13 cellular contexts compared by ENCODE assay signal in genomic region chr2:17672583-17673317, GRCh38.
DNase-seq lines count a peak whose midpoint lies in the region; TF ChIP-seq lines count a peak whose summit lies in the region.
"Had no signal": no experiment of that assay in that cellular context is flagged by ENCODE, and none has a peak within 500 bp of the region (broad histone marks: within the 10 kb centered on the region; RNA-seq: fewer than 3 reads in every experiment).

No MANE protein-coding gene starts in this region.

- H3K9me3 Mint-ChIP-seq in HFFc6 (no peaks in the 10 kb centered on the region), immature natural killer cell (no peaks in the 10 kb centered on the region)

- H3K18ac ChIP-seq in mesenchymal stem cell (ENCODE audit: low read depth in 1 of 2, low read length in 2 of 2), result no peak overlapping the region

- DNase-seq in ELR (ENCODE audit: low read depth) (peak; percentile 87), HFFc6 (peak; percentile 77), amniotic epithelial cell (ENCODE audit: low read depth) (peak; percentile 89), mesenchymal stem cell (peak; percentile 47), immature natural killer cell (no peak), cerebellar cortex (ENCODE audit: low spot score) (no peak), occipital lobe (lab: John Stamatoyannopoulos, UW) (no peak), NCI-H1092 (lab: John Stamatoyannopoulos, UW) (no peak)
- DNase-seq: anterior cingulate cortex; GF-D8; NCI-H1930; spleen; stimulated activated naive CD4-positive, alpha-beta T cell treated with Interleukin-2 at 50 U/mL for 16 hours had no signal

- H2BK12ac ChIP-seq in mesenchymal stem cell (ENCODE audit: low read length in 2 of 2), result no peak overlapping the region

- peak overlapping the region; percentile 52 for H3K9ac ChIP-seq in mesenchymal stem cell (ENCODE audit: low read length)

- H3K4me3 Mint-ChIP-seq in HFFc6 (no peak overlapping the region), immature natural killer cell (no peak overlapping the region)

- H3K4me1 Mint-ChIP-seq in HFFc6 (ENCODE audit: low read depth) (peaks cover 44% of the 10 kb centered on the region), immature natural killer cell (no peaks in the 10 kb centered on the region)

- H3K27ac Mint-ChIP-seq in HFFc6 (peak overlapping the region; percentile 60), immature natural killer cell (no peak overlapping the region)

- peaks cover 7% of the 10 kb centered on the region for H3K79me1 ChIP-seq in mesenchymal stem cell (replicated peaks; ENCODE audit: low read length, poor library complexity, severe bottlenecking)

- H2AK5ac ChIP-seq in mesenchymal stem cell (ENCODE audit: low read length, severe bottlenecking), result no peak overlapping the region

- H3K14ac ChIP-seq in mesenchymal stem cell (ENCODE audit: low read length in 2 of 2), result no peak overlapping the region

- no peak overlapping the region for H2BK15ac ChIP-seq in mesenchymal stem cell (ENCODE audit: low read depth, poor library complexity, severe bottlenecking)

- 94% methylated on average over 4 of the region's 7 CpGs for WGBS in mesenchymal stem cell

- no peak overlapping the region for H3K23ac ChIP-seq in mesenchymal stem cell (ENCODE audit: low read length in 2 of 2)

- H3K4me1 ChIP-seq in mesenchymal stem cell (ENCODE audit: control insufficient read depth, insufficient read depth, low read depth, low read length), result no peaks in the 10 kb centered on the region
- H3K4me1 ChIP-seq: spleen had no signal

- no peak overlapping the region for H2BK5ac ChIP-seq in mesenchymal stem cell (ENCODE audit: low read depth, low read length, poor library complexity, severe bottlenecking)

- no peaks in the 10 kb centered on the region for H3K27me3 ChIP-seq in mesenchymal stem cell (ENCODE audit: control insufficient read depth in 1 of 2, insufficient read depth in 1 of 2, low read length in 2 of 2)
- H3K27me3 ChIP-seq: spleen had no signal

- no peak overlapping the region for H4K8ac ChIP-seq in mesenchymal stem cell (ENCODE audit: low read length)

- H3K27ac ChIP-seq in mesenchymal stem cell (ENCODE audit: low read length, poor library complexity, severe bottlenecking), result no peak overlapping the region
- H3K27ac ChIP-seq: spleen had no signal

- no peak overlapping the region for H4K91ac ChIP-seq in mesenchymal stem cell (ENCODE audit: low read length)

- peak; percentile 33 for TF ChIP-seq CTCF in HFFc6 (IDR thresholded peaks at IDR 0.05)

- no peak overlapping the region for H3K4ac ChIP-seq in mesenchymal stem cell (ENCODE audit: low read depth in 1 of 2, low read length in 2 of 2)

- no peak overlapping the region for H2BK120ac ChIP-seq in mesenchymal stem cell (ENCODE audit: low read depth, low read length)

- H2AFZ ChIP-seq in mesenchymal stem cell (ENCODE audit: low read depth, low read length), result no peak overlapping the region

- no peak overlapping the region for H3K4me2 ChIP-seq in mesenchymal stem cell (ENCODE audit: low read length, poor library complexity, severe bottlenecking)

- no peaks in the 10 kb centered on the region for H3K9me3 ChIP-seq in mesenchymal stem cell (ENCODE audit: control insufficient read depth, low read length)
- H3K9me3 ChIP-seq: spleen had no signal

- H3K36me3 Mint-ChIP-seq in HFFc6 (ENCODE audit: low read depth) (peaks cover 27% of the 10 kb centered on the region), immature natural killer cell (peaks cover 14 to 40% (median 23%) of the 10 kb centered on the region in 3 donors)

- H3K27me3 Mint-ChIP-seq in HFFc6 (ENCODE audit: insufficient read depth) (no peaks in the 10 kb centered on the region), immature natural killer cell (ENCODE audit: low read depth in 3 of 3) (no peaks in the 10 kb centered on the region)

- no peak overlapping the region for H3K4me3 ChIP-seq in mesenchymal stem cell (ENCODE audit: insufficient read depth in 1 of 2, low read depth in 1 of 2, low read length in 2 of 2)
- H3K4me3 ChIP-seq: spleen had no signal

- H3K36me3 ChIP-seq in mesenchymal stem cell (ENCODE audit: control insufficient read depth in 1 of 2, insufficient read depth in 2 of 2, low read depth in 1 of 2, low read length in 2 of 2), result peaks cover 0 to 45% of the 10 kb centered on the region in 2 experiments

Comparison
In these comparisons a context has a peak if more than half of its experiments do, and no peak if none do; other contexts are left out.
1. DNase-seq: peak in ELR (single experiment), HFFc6 (single experiment), amniotic epithelial cell (single experiment) and mesenchymal stem cell (single experiment); none in immature natural killer cell (0 of 3), cerebellar cortex (single experiment), occipital lobe (single experiment) and NCI-H1092 (single experiment).